1 cellular context compared by ENCODE assay signal in the genomic region with DNA sequence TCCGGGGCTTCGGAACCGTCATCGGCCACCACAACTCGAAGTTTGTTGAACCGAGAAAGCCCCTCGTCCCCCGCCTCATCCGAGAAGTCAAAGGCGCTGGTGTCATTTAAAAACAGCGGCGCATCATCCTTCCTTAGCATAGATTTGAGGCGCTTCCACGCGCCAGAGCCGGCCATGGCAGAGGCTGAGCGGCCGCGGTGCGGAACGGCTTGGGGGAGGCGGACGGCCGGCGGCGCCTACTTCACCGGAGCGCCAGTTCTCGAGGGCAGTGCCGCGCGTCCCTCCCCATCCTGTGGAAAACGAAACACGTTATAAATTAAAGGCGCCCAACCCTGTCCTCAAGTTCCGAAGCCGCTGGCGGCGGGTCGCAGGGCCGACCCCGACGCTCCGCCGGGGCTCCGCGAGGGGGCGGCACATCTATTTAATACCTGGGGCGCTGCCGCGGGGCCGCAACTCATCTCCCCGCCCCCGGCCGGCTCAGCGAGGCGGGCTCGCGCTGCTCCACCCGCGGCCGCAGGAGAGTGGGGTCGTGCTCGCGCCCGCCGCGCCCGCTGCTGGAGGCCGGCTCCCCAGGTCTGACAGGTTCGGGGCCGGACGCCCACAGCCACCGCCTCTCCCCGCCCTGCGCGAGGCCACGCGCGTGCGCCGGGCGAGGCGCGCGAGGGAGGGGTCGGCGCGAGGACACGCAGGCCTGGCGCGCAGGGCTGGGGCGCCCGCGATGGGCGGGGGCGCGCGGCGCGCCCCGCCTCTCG.
A peak's percentile ranks its signal among the peaks of the same experiment; 100 is the strongest.
TF ChIP-seq lines count a peak whose summit lies in the region.

A gene with protein sequence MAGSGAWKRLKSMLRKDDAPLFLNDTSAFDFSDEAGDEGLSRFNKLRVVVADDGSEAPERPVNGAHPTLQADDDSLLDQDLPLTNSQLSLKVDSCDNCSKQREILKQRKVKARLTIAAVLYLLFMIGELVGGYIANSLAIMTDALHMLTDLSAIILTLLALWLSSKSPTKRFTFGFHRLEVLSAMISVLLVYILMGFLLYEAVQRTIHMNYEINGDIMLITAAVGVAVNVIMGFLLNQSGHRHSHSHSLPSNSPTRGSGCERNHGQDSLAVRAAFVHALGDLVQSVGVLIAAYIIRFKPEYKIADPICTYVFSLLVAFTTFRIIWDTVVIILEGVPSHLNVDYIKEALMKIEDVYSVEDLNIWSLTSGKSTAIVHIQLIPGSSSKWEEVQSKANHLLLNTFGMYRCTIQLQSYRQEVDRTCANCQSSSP (minus strand): TSS at position 577 of the 752 bp plus-strand sequence. CDS start 401 bp downstream, at position 176.

TF ChIP-seq in SK-N-SH, 30 proteins besides CTCF, POLR2A, EP300 and RAD21 (continued from another document):
- TF ChIP-seq FOXM1 (IDR thresholded peaks at IDR 0.05; ENCODE audit: low read depth) (no peak), FOXJ3 (CRISPR knock-in tag; IDR thresholded peaks at IDR 0.05) (no peak), SMC3 (IDR thresholded peaks at IDR 0.05; ENCODE audit: low read depth, low read length) (peak; percentile 28), JUND (IDR thresholded peaks at IDR 0.05) (no peak), YY1 (IDR thresholded peaks at IDR 0.05; ENCODE audit: low read depth) (peak; percentile 53; the same call in 1 of the 2 replicates), TEAD4 (IDR thresholded peaks at IDR 0.05; ENCODE audit: borderline replicate concordance, insufficient read depth) (no peak)
- TF ChIP-seq, protein P1, sequence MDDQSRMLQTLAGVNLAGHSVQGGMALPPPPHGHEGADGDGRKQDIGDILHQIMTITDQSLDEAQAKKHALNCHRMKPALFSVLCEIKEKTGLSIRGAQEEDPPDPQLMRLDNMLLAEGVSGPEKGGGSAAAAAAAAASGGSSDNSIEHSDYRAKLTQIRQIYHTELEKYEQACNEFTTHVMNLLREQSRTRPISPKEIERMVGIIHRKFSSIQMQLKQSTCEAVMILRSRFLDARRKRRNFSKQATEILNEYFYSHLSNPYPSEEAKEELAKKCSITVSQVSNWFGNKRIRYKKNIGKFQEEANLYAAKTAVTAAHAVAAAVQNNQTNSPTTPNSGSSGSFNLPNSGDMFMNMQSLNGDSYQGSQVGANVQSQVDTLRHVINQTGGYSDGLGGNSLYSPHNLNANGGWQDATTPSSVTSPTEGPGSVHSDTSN (IDR thresholded peaks at IDR 0.05): no peak
- TF ChIP-seq, protein P2, sequence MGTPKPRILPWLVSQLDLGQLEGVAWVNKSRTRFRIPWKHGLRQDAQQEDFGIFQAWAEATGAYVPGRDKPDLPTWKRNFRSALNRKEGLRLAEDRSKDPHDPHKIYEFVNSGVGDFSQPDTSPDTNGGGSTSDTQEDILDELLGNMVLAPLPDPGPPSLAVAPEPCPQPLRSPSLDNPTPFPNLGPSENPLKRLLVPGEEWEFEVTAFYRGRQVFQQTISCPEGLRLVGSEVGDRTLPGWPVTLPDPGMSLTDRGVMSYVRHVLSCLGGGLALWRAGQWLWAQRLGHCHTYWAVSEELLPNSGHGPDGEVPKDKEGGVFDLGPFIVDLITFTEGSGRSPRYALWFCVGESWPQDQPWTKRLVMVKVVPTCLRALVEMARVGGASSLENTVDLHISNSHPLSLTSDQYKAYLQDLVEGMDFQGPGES (IDR thresholded peaks at IDR 0.05; ENCODE audit: low read depth, low read length): no peak
- TF ChIP-seq, protein P3, sequence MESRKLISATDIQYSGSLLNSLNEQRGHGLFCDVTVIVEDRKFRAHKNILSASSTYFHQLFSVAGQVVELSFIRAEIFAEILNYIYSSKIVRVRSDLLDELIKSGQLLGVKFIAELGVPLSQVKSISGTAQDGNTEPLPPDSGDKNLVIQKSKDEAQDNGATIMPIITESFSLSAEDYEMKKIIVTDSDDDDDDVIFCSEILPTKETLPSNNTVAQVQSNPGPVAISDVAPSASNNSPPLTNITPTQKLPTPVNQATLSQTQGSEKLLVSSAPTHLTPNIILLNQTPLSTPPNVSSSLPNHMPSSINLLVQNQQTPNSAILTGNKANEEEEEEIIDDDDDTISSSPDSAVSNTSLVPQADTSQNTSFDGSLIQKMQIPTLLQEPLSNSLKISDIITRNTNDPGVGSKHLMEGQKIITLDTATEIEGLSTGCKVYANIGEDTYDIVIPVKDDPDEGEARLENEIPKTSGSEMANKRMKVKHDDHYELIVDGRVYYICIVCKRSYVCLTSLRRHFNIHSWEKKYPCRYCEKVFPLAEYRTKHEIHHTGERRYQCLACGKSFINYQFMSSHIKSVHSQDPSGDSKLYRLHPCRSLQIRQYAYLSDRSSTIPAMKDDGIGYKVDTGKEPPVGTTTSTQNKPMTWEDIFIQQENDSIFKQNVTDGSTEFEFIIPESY (IDR thresholded peaks at IDR 0.05; ENCODE audit: borderline replicate concordance, low read depth): no peak
- TF ChIP-seq, protein P4, sequence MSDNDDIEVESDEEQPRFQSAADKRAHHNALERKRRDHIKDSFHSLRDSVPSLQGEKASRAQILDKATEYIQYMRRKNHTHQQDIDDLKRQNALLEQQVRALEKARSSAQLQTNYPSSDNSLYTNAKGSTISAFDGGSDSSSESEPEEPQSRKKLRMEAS (IDR thresholded peaks at IDR 0.05; ENCODE audit: low read depth): peak; percentile 64
